Comparison of ENCODE assay signal across 8 cellular contexts in genomic region chr15:64892850-64893403, GRCh38. TPM values are rescaled to one million over a fixed set of nuclear protein-coding genes. Genes with fewer than 3 reads are reported as not detected.
DNase-seq lines count a peak whose midpoint lies in the region; ATAC-seq and TF ChIP-seq lines count a peak whose summit lies in the region.

No MANE protein-coding gene starts in this region.

- POLR2A ChIA-PET in OCI-LY7 (lab: Charles Lee), result interaction anchor here (0.6 to 2.6 kb wide), 8 partner anchors 11 to 92 kb away, joined by 3 to 21 read pairs (median 5); partner anchors contain the start of genes PIF1 and PLEKHO2

- DNase-seq in OCI-LY7 (ENCODE audit: low spot score) (no peak), coronary artery (ENCODE audit: low spot score) (no peak), left lobe of liver (ENCODE audit: low spot score) (no peak)

- no peaks in the 10 kb centered on the region for H3K9me2 ChIP-seq in DOHH2 (replicated peaks; ENCODE audit: control insufficient read depth, low read length)
- no peaks in the 10 kb centered on the region for H3K9me2 ChIP-seq in OCI-LY7 (ENCODE audit: insufficient read depth, low read length)

- H3K4me3 ChIP-seq in DOHH2 (ENCODE audit: low read length) (peak overlapping the region; percentile 69), OCI-LY7 (ENCODE audit: low read depth, low read length, poor library complexity, severe bottlenecking) (peak overlapping the region; percentile 72), coronary artery (no peak overlapping the region), skeletal muscle tissue (ENCODE audit: low read length in 3 of 3) (no peak overlapping the region)

- H3K36me3 ChIP-seq in DOHH2 (ENCODE audit: control insufficient read depth, low read length), result no peaks in the 10 kb centered on the region
- no peaks in the 10 kb centered on the region for H3K36me3 ChIP-seq in OCI-LY7 (ENCODE audit: insufficient read depth, low read length)
- no peaks in the 10 kb centered on the region for H3K36me3 ChIP-seq in skeletal muscle tissue (ENCODE audit: control insufficient read depth in 3 of 3, insufficient read depth in 3 of 3, low read length in 3 of 3)

- no TSS peak for BruUV-seq in OCI-LY7 (replicated peaks; lab: Mats Ljungman, UMichigan)

- CTCF ChIA-PET in OCI-LY7 (lab: Charles Lee; ENCODE audit: unreplicated experiment), result no interaction called here

- H3K4me2 ChIP-seq in DOHH2 (ENCODE audit: low read length) (peak overlapping the region; percentile 99), OCI-LY7 (ENCODE audit: low read length) (peak overlapping the region; percentile 96)

- no peak for TF ChIP-seq CTCF in DOHH2 (IDR thresholded peaks at IDR 0.05; ENCODE audit: low read depth, low read length, poor library complexity, severe bottlenecking)
- no peak for TF ChIP-seq CTCF in OCI-LY7 (conservative IDR thresholded peaks at IDR 0.05; ENCODE audit: low read length)
- no peak for TF ChIP-seq CTCF in coronary artery (IDR thresholded peaks at IDR 0.05)

- ATAC-seq in GM19463 (IDR thresholded peaks at IDR 0.05; ENCODE audit: unreplicated experiment), result no peak
- ATAC-seq in left lobe of liver, result no peak
- no peak for ATAC-seq in GM18502 (IDR thresholded peaks at IDR 0.05; ENCODE audit: poor library complexity, unreplicated experiment)
- ATAC-seq in HG03139 (IDR thresholded peaks at IDR 0.05; ENCODE audit: unreplicated experiment), result no peak

- peaks cover 29% of the 10 kb centered on the region for H3F3A ChIP-seq in DOHH2 (ENCODE audit: control insufficient read depth, insufficient read depth)

- H3K27ac ChIP-seq in DOHH2 (ENCODE audit: low read depth, low read length), result peak overlapping the region; percentile 96
- peak overlapping the region; percentile 95 for H3K27ac ChIP-seq in OCI-LY7 (ENCODE audit: low read depth, low read length, poor library complexity, severe bottlenecking)
- peak overlapping the region; percentile 35 to 88 for H3K27ac ChIP-seq in coronary artery
- H3K27ac ChIP-seq in skeletal muscle tissue (ENCODE audit: low read depth, low read length), result peak overlapping the region; percentile 59

- H2AFZ ChIP-seq in OCI-LY7 (ENCODE audit: low read length), result peak overlapping the region; percentile 57; the same call in 1 of the 2 replicates

- no peaks in the 10 kb centered on the region for H3K9me3 ChIP-seq in DOHH2 (ENCODE audit: control insufficient read depth, insufficient read depth, low read length)
- H3K9me3 ChIP-seq in OCI-LY7 (ENCODE audit: low read length), result no peaks in the 10 kb centered on the region
- no peaks in the 10 kb centered on the region for H3K9me3 ChIP-seq in skeletal muscle tissue (ENCODE audit: control insufficient read depth in 3 of 3, low read length in 3 of 3)

- H3K79me2 ChIP-seq in DOHH2 (ENCODE audit: control insufficient read depth, low read length) (0 out of 2 replicates have a peak, but pooled peaks cover 3% of the 10 kb centered on the region), OCI-LY7 (ENCODE audit: insufficient read depth, low read depth, low read length) (no peaks in the 10 kb centered on the region)

- H3K4me1 ChIP-seq in DOHH2 (ENCODE audit: control insufficient read depth, low read length) (peaks cover 65% of the 10 kb centered on the region), OCI-LY7 (ENCODE audit: insufficient read depth, low read length, poor library complexity, severe bottlenecking) (peaks cover 62% of the 10 kb centered on the region), skeletal muscle tissue (ENCODE audit: control insufficient read depth in 3 of 3, insufficient read depth in 3 of 3, low read length in 3 of 3) (peaks cover 32 to 56% (median 44%) of the 10 kb centered on the region in 3 donors)

- H3K27me3 ChIP-seq in DOHH2 (ENCODE audit: control insufficient read depth, low read length) (no peaks in the 10 kb centered on the region), skeletal muscle tissue (ENCODE audit: control insufficient read depth in 3 of 3, insufficient read depth in 3 of 3, low read length in 3 of 3) (no peaks in the 10 kb centered on the region)

- no peak overlapping the region for H3K9ac ChIP-seq in skeletal muscle tissue (ENCODE audit: low read depth in 1 of 3, low read length in 3 of 3)

- intact Hi-C loops in OCI-LY7 (cut with micrococcal nuclease; ENCODE audit: unreplicated experiment), result loop anchor here (5.0 to 10.0 kb wide), 2 partner anchors 404 to 1418 kb away; partner anchors contain the start of gene RNU5A-1

- H4K20me1 ChIP-seq in DOHH2 (ENCODE audit: control insufficient read depth, insufficient read depth, low read depth, low read length) (no peaks in the 10 kb centered on the region), OCI-LY7 (ENCODE audit: insufficient read depth, low read length) (no peaks in the 10 kb centered on the region)

RNA-seq across cellular contexts. Expression of gene ANKDD1A, which starts 18.8 kb away (rescaled TPM):
- total RNA-seq in OCI-LY7 (2014; rRNA removed; shearing (Covaris generic)), result 0.88 and 2.1 TPM in 2 replicates
- total RNA-seq in OCI-LY7 (2022), result 3.1 and 5.1 TPM in 2 replicates
- total RNA-seq in skeletal muscle tissue, result 2.6 TPM
- 0.38 TPM for total RNA-seq in left lobe of liver

RNA-seq across cellular contexts. Expression of gene PLEKHO2, which starts 51.2 kb away (rescaled TPM):
- total RNA-seq in OCI-LY7 (2014; rRNA removed; shearing (Covaris generic)), result 10.1 and 12.0 TPM in 2 replicates
- total RNA-seq in OCI-LY7 (2022), result 21.3 and 24.5 TPM in 2 replicates
- total RNA-seq in skeletal muscle tissue, result 16.7 TPM
- total RNA-seq in left lobe of liver, result 4.3 TPM

Comparison
In these comparisons a context has a peak if more than half of its experiments do, and no peak if none do; other contexts are left out.
1. H3K4me3 ChIP-seq: peak in DOHH2 (single experiment) and OCI-LY7 (single experiment); none in coronary artery (single experiment) and skeletal muscle tissue (0 of 3).
2. Peak in every context shown above with its lines, with median percentiles within 50 percentile points of each other: H3K27ac ChIP-seq.